In the genomic region with DNA sequence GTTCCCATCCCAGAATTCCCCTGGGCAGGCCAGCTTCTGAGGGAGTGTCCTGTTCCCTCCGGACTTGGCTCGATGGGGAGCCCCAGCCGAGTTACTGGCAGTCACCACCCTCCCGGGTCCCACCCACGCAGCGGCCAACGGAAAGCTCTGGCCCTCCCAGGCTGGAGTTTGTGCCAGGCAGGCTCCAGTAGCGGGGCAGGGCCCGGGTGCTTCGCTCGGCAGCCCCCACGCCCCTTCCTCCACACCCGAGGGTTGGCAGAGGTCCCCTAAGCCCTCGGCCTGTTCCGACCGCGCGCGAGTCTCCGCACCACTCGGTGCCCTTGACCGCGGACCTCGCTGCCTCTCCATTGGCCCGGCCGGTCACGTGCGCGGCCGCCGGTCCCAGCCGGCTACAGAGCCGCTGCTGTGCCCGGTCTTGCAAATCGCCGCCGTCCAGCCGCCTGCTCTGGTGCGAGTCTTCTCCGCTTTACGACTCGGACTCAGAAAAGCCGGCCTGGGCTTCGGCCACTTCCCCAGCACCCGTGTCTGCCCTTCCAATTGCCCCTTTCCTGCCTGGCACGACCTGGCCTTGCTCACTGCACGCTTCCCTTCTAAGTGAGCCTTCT, we compare ENCODE assay signal across 8 cellular contexts. TPM values are rescaled to one million over a fixed set of nuclear protein-coding genes. Genes with fewer than 3 reads are reported as not detected.
DNase-seq lines count a peak whose midpoint lies in the region; ATAC-seq and TF ChIP-seq lines count a peak whose summit lies in the region.

No MANE protein-coding gene starts in this region.

- peak overlapping the region; percentile 26; the same call in 1 of the 2 replicates for H3K18ac ChIP-seq in IMR-90 (ENCODE audit: low read depth, low read length)

- BruUV-seq in IMR-90 (replicated peaks; lab: Mats Ljungman, UMichigan): no TSS peak

- peak; percentile 30 for ATAC-seq in GM19463 (IDR thresholded peaks at IDR 0.05; ENCODE audit: unreplicated experiment)
- ATAC-seq in IMR-90 (ENCODE audit: low read depth): peak; percentile 80
- no peak for ATAC-seq in GM21526 (IDR thresholded peaks at IDR 0.05; ENCODE audit: low FRiP score, unreplicated experiment)

- no peak overlapping the region for H3K56ac ChIP-seq in IMR-90 (ENCODE audit: extremely low read depth, insufficient read depth, low read length)

- H3K4me2 ChIP-seq in IMR-90 (ENCODE audit: low read depth, low read length): peak overlapping the region; percentile 38; the same call in 1 of the 2 replicates

- TF ChIP-seq POLR2A in IMR-90 (IDR thresholded peaks at IDR 0.05; ENCODE audit: low read depth, low read length): no peak

- no peaks in the 10 kb centered on the region for H3K4me1 ChIP-seq in IMR-90 (ENCODE audit: control insufficient read depth, insufficient read depth, low read length)

- CTCF ChIA-PET in IMR-90 (lab: Yijun Ruan, JAX): no interaction called here

- 0 out of 2 replicates have a peak overlapping the region, but pooled peaks have one; percentile 27 for H4K5ac ChIP-seq in IMR-90 (ENCODE audit: low read depth, low read length)

- DNase-seq in DMS153 treated with DMSO at 0.1 percent for 48 hours (lab: John Stamatoyannopoulos, UW; ENCODE audit: unreplicated experiment) (peak; percentile 37), IMR-90 (no peak), glutamatergic neuron (peak; percentile 67), nucleus accumbens (lab: John Stamatoyannopoulos, UW) (peak in 55 of 56 donors; percentile 9 to 86 (median 65)), NCI-H226 (no peak)

- WGBS in IMR-90 (ENCODE audit: extremely low coverage in 2 of 2, insufficient read length in 1 of 2), 2 experiments: 26% methylated on average over 9 of the region's 47 CpGs; no CpG with 5 or more reads in 1 of the 2 experiments

- peak overlapping the region; percentile 19; the same call in 1 of the 2 replicates for H2BK120ac ChIP-seq in IMR-90 (ENCODE audit: low read depth, low read length)

- H3K9me3 Mint-ChIP-seq in activated naive CD8-positive, alpha-beta T cell (ENCODE audit: low read depth): no peaks in the 10 kb centered on the region
- peaks cover 3% of the 10 kb centered on the region for H3K9me3 Mint-ChIP-seq in glutamatergic neuron (ENCODE audit: unreplicated experiment)

- POLR2A ChIA-PET in IMR-90 (lab: Charles Lee; ENCODE audit: unreplicated experiment): no interaction called here

- H3K9me3 ChIP-seq in IMR-90 (ENCODE audit: control insufficient read depth, insufficient read depth, low read length): no peaks in the 10 kb centered on the region

- H3K4me1 Mint-ChIP-seq in activated naive CD8-positive, alpha-beta T cell (ENCODE audit: low read depth): peaks cover 23% of the 10 kb centered on the region
- no peaks in the 10 kb centered on the region for H3K4me1 Mint-ChIP-seq in glutamatergic neuron (ENCODE audit: low read depth, unreplicated experiment)

- peak overlapping the region; percentile 36 to 55; a peak in 2 of 4 replicates for H4K8ac ChIP-seq in IMR-90 (ENCODE audit: low read depth in 2 of 2, low read length in 2 of 2)

- dilution Hi-C loops in IMR-90 (cut with HindIII; ENCODE audit: low sequenced_read_pairs, unreplicated experiment): no loop called here

- H2AK9ac ChIP-seq in IMR-90 (replicated peaks; ENCODE audit: low read depth, low read length, poor library complexity): no peak overlapping the region

- no peaks in the 10 kb centered on the region for H3K79me1 ChIP-seq in IMR-90 (ENCODE audit: low read depth in 1 of 2, low read length in 2 of 2)

- H3K36me3 Mint-ChIP-seq in activated naive CD8-positive, alpha-beta T cell: no peaks in the 10 kb centered on the region
- H3K36me3 Mint-ChIP-seq in glutamatergic neuron (ENCODE audit: unreplicated experiment): no peaks in the 10 kb centered on the region

- 0 out of 2 replicates have a peak overlapping the region, but pooled peaks have one; percentile 19 for H3K4ac ChIP-seq in IMR-90 (ENCODE audit: low read depth, low read length)

- H2AK5ac ChIP-seq in IMR-90 (ENCODE audit: low read depth, low read length): no peak overlapping the region

- no peak overlapping the region for H2BK20ac ChIP-seq in IMR-90 (ENCODE audit: low read depth, low read length)

- H3K4me3 Mint-ChIP-seq in activated naive CD8-positive, alpha-beta T cell: peak overlapping the region; percentile 79
- peak overlapping the region; percentile 76 for H3K4me3 Mint-ChIP-seq in glutamatergic neuron (ENCODE audit: unreplicated experiment)

- no peak overlapping the region for H3K27ac ChIP-seq in IMR-90 (ENCODE audit: insufficient read depth, low read length)

- intact Hi-C loops in IMR-90 (cut with micrococcal nuclease): no loop called here

- H3K9me1 ChIP-seq in IMR-90 (ENCODE audit: insufficient read depth, low read length): no peaks in the 10 kb centered on the region

- no peak for TF ChIP-seq CTCF in IMR-90 (conservative IDR thresholded peaks at IDR 0.05; ENCODE audit: low read depth, low read length)
- TF ChIP-seq CTCF in glutamatergic neuron (IDR thresholded peaks at IDR 0.05; ENCODE audit: partially characterized antibody, unreplicated experiment): no peak

- H3K27me3 Mint-ChIP-seq in activated naive CD8-positive, alpha-beta T cell: no peaks in the 10 kb centered on the region
- no peaks in the 10 kb centered on the region for H3K27me3 Mint-ChIP-seq in glutamatergic neuron (ENCODE audit: unreplicated experiment)

- H3K27ac Mint-ChIP-seq in activated naive CD8-positive, alpha-beta T cell: peak overlapping the region; percentile 70
- H3K27ac Mint-ChIP-seq in glutamatergic neuron (ENCODE audit: unreplicated experiment): no peak overlapping the region

- no peak overlapping the region for H2BK5ac ChIP-seq in IMR-90 (ENCODE audit: low read depth, low read length, poor library complexity, severe bottlenecking)

- H2BK15ac ChIP-seq in IMR-90 (ENCODE audit: low read depth, low read length): no peak overlapping the region

- TF ChIP-seq RAD21 in IMR-90 (IDR thresholded peaks at IDR 0.05; ENCODE audit: low read length): no peak

- in situ Hi-C loops in IMR-90 (cut with MboI; ENCODE audit: low sequenced_read_pairs): no loop called here

- peaks cover 6% of the 10 kb centered on the region; the same call in 1 of the 2 replicates for H3K27me3 ChIP-seq in IMR-90 (ENCODE audit: control insufficient read depth, insufficient read depth, low read length)

- H3K4me3 ChIP-seq in IMR-90 (ENCODE audit: insufficient read depth, low read depth, low read length): 0 out of 2 replicates have a peak overlapping the region, but pooled peaks have one; percentile 27

- H4K91ac ChIP-seq in IMR-90 (ENCODE audit: insufficient read depth, low read depth, low read length): 0 out of 2 replicates have a peak overlapping the region, but pooled peaks have one; percentile 4

- H4K20me1 ChIP-seq in IMR-90 (ENCODE audit: insufficient read depth, low read length): no peaks in the 10 kb centered on the region

- H2AFZ ChIP-seq in IMR-90 (replicated peaks; ENCODE audit: low read length, poor library complexity): peak overlapping the region; percentile 87

- no peak overlapping the region for H3K9ac ChIP-seq in IMR-90 (ENCODE audit: low read depth, low read length)

- no peaks in the 10 kb centered on the region for H3K36me3 ChIP-seq in IMR-90 (ENCODE audit: control insufficient read depth, insufficient read depth, low read length)

- no peak overlapping the region for H3K23ac ChIP-seq in IMR-90 (ENCODE audit: low read depth, low read length)

- no peak overlapping the region for H3K14ac ChIP-seq in IMR-90 (replicated peaks; ENCODE audit: low read depth, low read length)

TF ChIP-seq in IMR-90, 13 proteins besides CTCF, POLR2A, EP300 and RAD21:
- TF ChIP-seq RFX5 (IDR thresholded peaks at IDR 0.05; ENCODE audit: low read depth, low read length): no peak
- TF ChIP-seq, protein P1, sequence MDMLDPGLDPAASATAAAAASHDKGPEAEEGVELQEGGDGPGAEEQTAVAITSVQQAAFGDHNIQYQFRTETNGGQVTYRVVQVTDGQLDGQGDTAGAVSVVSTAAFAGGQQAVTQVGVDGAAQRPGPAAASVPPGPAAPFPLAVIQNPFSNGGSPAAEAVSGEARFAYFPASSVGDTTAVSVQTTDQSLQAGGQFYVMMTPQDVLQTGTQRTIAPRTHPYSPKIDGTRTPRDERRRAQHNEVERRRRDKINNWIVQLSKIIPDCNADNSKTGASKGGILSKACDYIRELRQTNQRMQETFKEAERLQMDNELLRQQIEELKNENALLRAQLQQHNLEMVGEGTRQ (IDR thresholded peaks at IDR 0.05; ENCODE audit: low read depth, low read length): peak; percentile 68

RNA-seq across cellular contexts. Expression of a gene that starts 20.8 kb away (rescaled TPM):
- total RNA-seq in IMR-90 (2012; rRNA removed) (5.6 and 8.3 TPM in 2 replicates), glutamatergic neuron (ENCODE audit: unreplicated experiment) (7.4 TPM)
- 2.1 and 3.8 TPM in 2 replicates for polyA plus RNA-seq in IMR-90 (2012; rRNA removed)
- polyA plus RNA-seq in IMR-90 (2012; cell fraction: cytosol; rRNA removed): 0.41 and 0.90 TPM in 2 replicates
- polyA plus RNA-seq in IMR-90 (2012; cell fraction: nucleus; rRNA removed; ENCODE audit: low replicate concordance): 0.52 and 3.9 TPM in 2 replicates

Comparison
In these comparisons a context has a peak if more than half of its experiments do, and no peak if none do; other contexts are left out.
1. DNase-seq: peak in DMS153 treated with DMSO at 0.1 percent for 48 hours (single experiment), glutamatergic neuron (single experiment) and nucleus accumbens (55 of 56); none in IMR-90 (single experiment) and NCI-H226 (single experiment).